In the genomic region with DNA sequence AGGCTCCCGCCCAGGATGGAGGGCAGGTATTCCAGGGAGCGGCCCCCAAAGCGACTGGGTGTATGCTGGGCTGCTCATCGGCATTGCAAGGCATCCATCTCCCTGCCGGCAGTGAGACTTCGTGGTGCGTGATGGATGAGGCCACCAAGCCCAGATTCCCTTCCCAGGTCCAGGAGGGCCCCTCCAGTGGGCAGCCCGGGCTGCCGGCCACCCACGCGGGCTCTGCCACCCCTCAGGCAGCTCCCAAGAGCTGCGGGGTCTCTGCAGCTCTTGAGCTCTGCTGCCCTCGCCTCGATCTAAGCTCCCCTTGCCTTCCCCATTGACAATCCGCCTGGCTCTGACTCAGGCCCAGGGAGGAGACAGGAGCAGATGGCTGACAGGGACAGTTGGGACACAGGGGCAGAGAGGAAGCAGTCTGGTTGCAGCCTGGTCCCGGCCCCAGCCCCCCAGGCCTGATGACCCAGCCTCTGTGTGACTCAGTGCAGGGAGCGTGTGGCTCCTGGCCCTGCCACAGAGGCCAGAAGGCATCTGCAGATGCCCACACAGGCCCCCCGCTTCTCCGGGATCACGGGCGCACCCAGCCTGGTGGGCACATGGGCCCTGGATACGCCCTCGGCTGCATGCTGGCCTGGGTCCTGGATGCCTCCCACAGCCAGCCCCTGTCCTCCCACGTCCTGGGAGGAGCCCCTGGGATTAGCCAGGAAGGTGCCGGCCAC, we compare ENCODE assay signal across 1 cellular context.
TF ChIP-seq lines count a peak whose summit lies in the region.

No MANE protein-coding gene starts in this region.

TF ChIP-seq in WTC11, 78 proteins besides CTCF, POLR2A, EP300 and RAD21 (continued from another document):
- TF ChIP-seq STAT6 (CRISPR knock-in tag; conservative IDR thresholded peaks at IDR 0.05; ENCODE audit: low read depth): no peak
- no peak for TF ChIP-seq MYBL2 (CRISPR knock-in tag; IDR thresholded peaks at IDR 0.05)
- no peak for TF ChIP-seq ZSCAN18 (CRISPR knock-in tag; IDR thresholded peaks at IDR 0.05)
- TF ChIP-seq, protein P1, sequence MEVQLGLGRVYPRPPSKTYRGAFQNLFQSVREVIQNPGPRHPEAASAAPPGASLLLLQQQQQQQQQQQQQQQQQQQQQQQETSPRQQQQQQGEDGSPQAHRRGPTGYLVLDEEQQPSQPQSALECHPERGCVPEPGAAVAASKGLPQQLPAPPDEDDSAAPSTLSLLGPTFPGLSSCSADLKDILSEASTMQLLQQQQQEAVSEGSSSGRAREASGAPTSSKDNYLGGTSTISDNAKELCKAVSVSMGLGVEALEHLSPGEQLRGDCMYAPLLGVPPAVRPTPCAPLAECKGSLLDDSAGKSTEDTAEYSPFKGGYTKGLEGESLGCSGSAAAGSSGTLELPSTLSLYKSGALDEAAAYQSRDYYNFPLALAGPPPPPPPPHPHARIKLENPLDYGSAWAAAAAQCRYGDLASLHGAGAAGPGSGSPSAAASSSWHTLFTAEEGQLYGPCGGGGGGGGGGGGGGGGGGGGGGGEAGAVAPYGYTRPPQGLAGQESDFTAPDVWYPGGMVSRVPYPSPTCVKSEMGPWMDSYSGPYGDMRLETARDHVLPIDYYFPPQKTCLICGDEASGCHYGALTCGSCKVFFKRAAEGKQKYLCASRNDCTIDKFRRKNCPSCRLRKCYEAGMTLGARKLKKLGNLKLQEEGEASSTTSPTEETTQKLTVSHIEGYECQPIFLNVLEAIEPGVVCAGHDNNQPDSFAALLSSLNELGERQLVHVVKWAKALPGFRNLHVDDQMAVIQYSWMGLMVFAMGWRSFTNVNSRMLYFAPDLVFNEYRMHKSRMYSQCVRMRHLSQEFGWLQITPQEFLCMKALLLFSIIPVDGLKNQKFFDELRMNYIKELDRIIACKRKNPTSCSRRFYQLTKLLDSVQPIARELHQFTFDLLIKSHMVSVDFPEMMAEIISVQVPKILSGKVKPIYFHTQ (CRISPR knock-in tag; IDR thresholded peaks at IDR 0.05): no peak
- TF ChIP-seq MXD4 (CRISPR knock-in tag; IDR thresholded peaks at IDR 0.05; ENCODE audit: borderline replicate concordance): no peak
- no peak for TF ChIP-seq ZNF232 (CRISPR knock-in tag; IDR thresholded peaks at IDR 0.05)
- TF ChIP-seq SP1 (CRISPR knock-in tag; conservative IDR thresholded peaks at IDR 0.05): no peak
- TF ChIP-seq MAX (CRISPR knock-in tag; IDR thresholded peaks at IDR 0.05): no peak
- no peak for TF ChIP-seq CREB1 (CRISPR knock-in tag; IDR thresholded peaks at IDR 0.05)
